In the genomic region with DNA sequence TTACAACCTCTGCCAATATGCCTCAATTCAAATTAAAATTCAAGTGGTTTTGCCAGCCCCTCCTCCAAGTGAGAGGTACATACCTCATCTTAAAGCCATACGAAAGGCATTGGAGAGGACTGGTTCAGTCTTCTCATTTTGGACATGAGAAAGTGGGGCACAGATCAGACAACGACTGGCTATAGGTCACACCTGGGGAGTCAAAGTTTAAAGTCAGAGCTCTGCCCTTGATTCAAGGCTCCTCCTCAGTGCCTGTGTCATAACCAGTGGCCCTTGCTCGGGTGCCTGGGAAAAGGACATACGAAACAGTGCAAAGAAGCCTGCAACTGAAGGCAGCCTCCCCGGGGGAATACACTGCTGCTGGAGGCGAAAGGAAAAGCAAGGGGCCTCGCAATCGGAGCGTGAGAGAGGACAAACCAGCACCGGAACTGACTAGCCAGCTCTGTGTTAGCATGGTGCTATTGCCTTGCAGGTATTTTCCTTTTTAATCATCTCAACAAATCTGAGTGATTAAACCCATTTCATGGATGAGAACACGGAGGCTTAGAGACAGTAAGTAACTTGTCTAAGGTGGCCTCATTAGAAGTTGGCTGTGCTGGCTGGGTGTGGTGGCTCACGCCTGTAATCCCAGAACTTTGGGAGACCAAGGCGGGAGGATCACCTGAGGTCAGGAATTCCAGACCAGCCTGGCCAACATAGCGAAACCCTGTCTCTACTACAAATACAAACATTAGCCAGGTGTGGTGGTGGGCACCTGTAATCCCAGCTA, we compare ENCODE assay signal across 11 cellular contexts. TPM values are rescaled to one million over a fixed set of nuclear protein-coding genes. Genes with fewer than 3 reads are reported as not detected.
DNase-seq lines count a peak whose midpoint lies in the region; ATAC-seq and TF ChIP-seq lines count a peak whose summit lies in the region.
"Had no signal": no experiment of that assay in that cellular context is flagged by ENCODE, and none has a peak within 500 bp of the region (broad histone marks: within the 10 kb centered on the region; RNA-seq: fewer than 3 reads in every experiment).

No MANE protein-coding gene starts in this region.

- peaks cover 26% of the 10 kb centered on the region for H3K4me1 Mint-ChIP-seq in WTC11
- peaks cover 31 to 34% (median 32%) of the 10 kb centered on the region in 3 donors for H3K4me1 Mint-ChIP-seq in naive B cell

- RAD21 ChIA-PET in HCT116 (lab: Charles Lee; ENCODE audit: low non-redundant PET in 1 of 2, low total read pairs in 2 of 2, uncharacterized antibody in 2 of 2, unreplicated experiment in 2 of 2), result interaction anchor here in 1 of 2 experiments (1.1 kb wide), 1 partner anchor 9 kb away, joined by 3 read pairs; no protein-coding TSS in a partner anchor

- H3K27me3 Mint-ChIP-seq in WTC11 (ENCODE audit: low read depth) (peaks cover 2% of the 10 kb centered on the region; the same call in 1 of the 2 replicates), naive B cell (peaks cover 4 to 7% (median 5%) of the 10 kb centered on the region in 3 donors)

- ATAC-seq in SK-N-SH treated with all-trans-retinoic acid at 6 μM for 48 hours (no peak), HCT116 (no peak), WTC11 (no peak), naive B cell (ENCODE audit: low read depth in 2 of 2) (no peak), HG02870 (IDR thresholded peaks at IDR 0.05; ENCODE audit: unreplicated experiment) (no peak), GM21723 (IDR thresholded peaks at IDR 0.05; ENCODE audit: unreplicated experiment) (no peak)

- H3K4me3 Mint-ChIP-seq in WTC11, result peak overlapping the region; percentile 94
- H3K4me3 Mint-ChIP-seq in naive B cell, result peak overlapping the region in 6 of 8 donors; percentile 16 to 98 (median 96)

- H3K27ac Mint-ChIP-seq in WTC11, result no peak overlapping the region
- peak overlapping the region in 2 of 6 donors; percentile 11 to 94 for H3K27ac Mint-ChIP-seq in naive B cell

- H3K27me3 ChIP-seq in SK-N-SH (ENCODE audit: insufficient read depth), result no peaks in the 10 kb centered on the region
- no peaks in the 10 kb centered on the region for H3K27me3 ChIP-seq in HCT116 (ENCODE audit: insufficient read depth, low read length)
- H3K27me3 ChIP-seq: adrenal gland had no signal

- H3K79me2 ChIP-seq in SK-N-SH (ENCODE audit: insufficient read depth), result peaks cover 39% of the 10 kb centered on the region
- H3K79me2 ChIP-seq in HCT116 (ENCODE audit: insufficient read depth, low read length), result peaks cover 40% of the 10 kb centered on the region

- H3K36me3 Mint-ChIP-seq in WTC11, result 0 out of 2 replicates have a peak, but pooled peaks cover 2% of the 10 kb centered on the region
- H3K36me3 Mint-ChIP-seq in naive B cell, result no peaks in the 10 kb centered on the region

- H3K9me3 ChIP-seq in SK-N-SH (no peaks in the 10 kb centered on the region), HCT116 (ENCODE audit: control insufficient read depth in 1 of 2, insufficient read depth in 1 of 2, low read depth in 1 of 2, low read length in 2 of 2) (no peaks in the 10 kb centered on the region)
- H3K9me3 ChIP-seq: adrenal gland had no signal

- H2AFZ ChIP-seq in SK-N-SH (ENCODE audit: low read depth) (peak overlapping the region; percentile 93; the same call in 1 of the 2 replicates), HCT116 (ENCODE audit: low read depth, low read length, poor library complexity, severe bottlenecking) (peak overlapping the region; percentile 65)

- 80% methylated on average over 12 of the region's 14 CpGs for WGBS in SK-N-SH (ENCODE audit: low lambda C conversion rate)

- TF ChIP-seq POLR2A in HCT116 (IDR thresholded peaks at IDR 0.05; ENCODE audit: borderline replicate concordance, extremely low read depth, insufficient read depth, insufficient read length), result no peak

- H3K36me3 ChIP-seq in SK-N-SH (replicated peaks in 1 of 2; ENCODE audit: control insufficient read depth in 1 of 2, insufficient read depth in 2 of 2, low read length in 1 of 2), result peaks cover 0 to 4% of the 10 kb centered on the region in 2 experiments
- H3K36me3 ChIP-seq in HCT116 (ENCODE audit: control insufficient read depth in 1 of 2, insufficient read depth in 2 of 2, low read length in 2 of 2), result peaks cover 0 to 5% of the 10 kb centered on the region in 2 experiments; a peak in 1 of 4 replicates
- H3K36me3 ChIP-seq: adrenal gland had no signal

- intact Hi-C loops in HCT116 (cut with micrococcal nuclease), result no loop called here

- no peaks in the 10 kb centered on the region for H3K9me2 ChIP-seq in SK-N-SH
- H3K9me2 ChIP-seq in HCT116 (ENCODE audit: insufficient read depth), result no peaks in the 10 kb centered on the region

- TF ChIP-seq CTCF in SK-N-SH (IDR thresholded peaks at IDR 0.05) (no peak), HCT116 (IDR thresholded peaks at IDR 0.05 in 2 of 3, conservative IDR thresholded peaks at IDR 0.05 in 1 of 3; ENCODE audit: borderline replicate concordance in 1 of 3, insufficient read depth in 1 of 3, low read depth in 2 of 3, low read length in 2 of 3) (no peak), WTC11 (IDR thresholded peaks at IDR 0.05) (no peak), foreskin fibroblast (IDR thresholded peaks at IDR 0.05; ENCODE audit: low read depth, low read length) (no peak)

- CTCF ChIA-PET in SK-N-SH (lab: Yijun Ruan, JAX), result interaction anchor here (1.3 to 1.6 kb wide), 2 partner anchors 10 to 241 kb away, joined by 4 to 11 read pairs; no protein-coding TSS in a partner anchor
- CTCF ChIA-PET in HCT116 (lab: Charles Lee), result interaction anchor here (1.9 kb wide), 1 partner anchor 10 kb away, joined by 7 read pairs; no protein-coding TSS in a partner anchor
- CTCF ChIA-PET in WTC11 (lab: Charles Lee), result interaction anchor here (1.1 to 3.1 kb wide), 4 partner anchors 10 to 290 kb away, joined by 3 to 39 read pairs (median 6); no protein-coding TSS in a partner anchor

- no peak for TF ChIP-seq EP300 in SK-N-SH (IDR thresholded peaks at IDR 0.05; ENCODE audit: borderline replicate concordance in 1 of 2, low read depth in 1 of 2, low read length in 1 of 2)

- H3K9ac ChIP-seq in SK-N-SH (no peak overlapping the region), HCT116 (ENCODE audit: low read length) (no peak overlapping the region; the same call in 1 of the 2 replicates)

- H3K4me3 ChIP-seq in SK-N-SH (ENCODE audit: low read depth in 2 of 2, low read length in 1 of 2) (no peak overlapping the region), HCT116 (replicated peaks in 1 of 2; ENCODE audit: low read depth in 1 of 2, low read length in 2 of 2) (no peak overlapping the region), foreskin fibroblast (ENCODE audit: low read depth in 1 of 2, low read length in 2 of 2) (no peak overlapping the region)

- H4K20me1 ChIP-seq in SK-N-SH (ENCODE audit: insufficient read depth), result peaks cover 5% of the 10 kb centered on the region; the same call in 1 of the 2 replicates
- H4K20me1 ChIP-seq in HCT116 (ENCODE audit: insufficient read depth), result peaks cover 9% of the 10 kb centered on the region; the same call in 1 of the 2 replicates

- H3K4me1 ChIP-seq in SK-N-SH (ENCODE audit: control insufficient read depth in 1 of 2, insufficient read depth in 2 of 2, low read depth in 1 of 2, low read length in 1 of 2) (peaks cover 6 to 9% of the 10 kb centered on the region in 2 experiments; a peak in 1 of 4 replicates), HCT116 (ENCODE audit: control insufficient read depth in 1 of 2, insufficient read depth in 2 of 2, low read length in 2 of 2) (peaks cover 0 to 20% of the 10 kb centered on the region in 2 experiments; a peak in 3 of 4 replicates)

- H3K27ac ChIP-seq in SK-N-SH (ENCODE audit: low read depth in 2 of 2, low read length in 1 of 2), result no peak overlapping the region
- no peak overlapping the region for H3K27ac ChIP-seq in HCT116 (ENCODE audit: low read depth, low read length)

- DNase-seq in SK-N-SH, result no peak
- DNase-seq in HCT116 (ENCODE audit: low read depth, low spot score), result no peak
- no peak for DNase-seq in WTC11 (ENCODE audit: low spot score)
- no peak for DNase-seq in naive B cell
- DNase-seq in foreskin fibroblast, result no peak
- DNase-seq: 8988T; stimulated activated naive CD4-positive, alpha-beta T cell treated with Interleukin-2 at 50 U/mL for 16 hours had no signal

- no peak for TF ChIP-seq RAD21 in SK-N-SH (IDR thresholded peaks at IDR 0.05; ENCODE audit: low read length)
- no peak for TF ChIP-seq RAD21 in HCT116 (IDR thresholded peaks at IDR 0.05; ENCODE audit: low read depth)

- H3K4me2 ChIP-seq in SK-N-SH (no peak overlapping the region), HCT116 (ENCODE audit: low read length) (peak overlapping the region; percentile 95; the same call in 1 of the 2 replicates)

- BruUV-seq in HCT116 (replicated peaks; lab: Mats Ljungman, UMichigan), result no TSS peak

- no peaks in the 10 kb centered on the region for H3K9me3 Mint-ChIP-seq in WTC11
- H3K9me3 Mint-ChIP-seq in naive B cell, result no peaks in the 10 kb centered on the region

- POLR2A ChIA-PET in SK-N-SH (lab: Yijun Ruan, JAX), result no interaction called here
- POLR2A ChIA-PET in HCT116 (lab: Charles Lee), result interaction anchor here (1.2 kb wide), 1 partner anchor 24 kb away, joined by 4 read pairs; no protein-coding TSS in a partner anchor
- POLR2A ChIA-PET in WTC11 (lab: Charles Lee), result no interaction called here

- peaks cover 3% of the 10 kb centered on the region for H3F3A ChIP-seq in SK-N-SH (replicated peaks; ENCODE audit: insufficient read depth)

TF ChIP-seq in SK-N-SH, 30 proteins besides CTCF, POLR2A, EP300 and RAD21 (continues in another document):
- TF ChIP-seq FOXM1 (IDR thresholded peaks at IDR 0.05; ENCODE audit: low read depth), result no peak
- TF ChIP-seq JUND (IDR thresholded peaks at IDR 0.05), result no peak
- no peak for TF ChIP-seq MEF2A (IDR thresholded peaks at IDR 0.05; ENCODE audit: borderline replicate concordance, low read depth)

TF ChIP-seq in HCT116, 20 proteins besides CTCF, POLR2A, EP300 and RAD21 (continues in another document):
- TF ChIP-seq, protein P1, sequence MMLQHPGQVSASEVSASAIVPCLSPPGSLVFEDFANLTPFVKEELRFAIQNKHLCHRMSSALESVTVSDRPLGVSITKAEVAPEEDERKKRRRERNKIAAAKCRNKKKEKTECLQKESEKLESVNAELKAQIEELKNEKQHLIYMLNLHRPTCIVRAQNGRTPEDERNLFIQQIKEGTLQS (IDR thresholded peaks at IDR 0.05), result no peak
- TF ChIP-seq CBX3 (IDR thresholded peaks at IDR 0.05; ENCODE audit: low read depth) (no peak), SRF (IDR thresholded peaks at IDR 0.05; ENCODE audit: low read depth) (no peak)

TF ChIP-seq in WTC11, 78 proteins besides CTCF, POLR2A, EP300 and RAD21 (continues in another document):
- TF ChIP-seq, protein P2, sequence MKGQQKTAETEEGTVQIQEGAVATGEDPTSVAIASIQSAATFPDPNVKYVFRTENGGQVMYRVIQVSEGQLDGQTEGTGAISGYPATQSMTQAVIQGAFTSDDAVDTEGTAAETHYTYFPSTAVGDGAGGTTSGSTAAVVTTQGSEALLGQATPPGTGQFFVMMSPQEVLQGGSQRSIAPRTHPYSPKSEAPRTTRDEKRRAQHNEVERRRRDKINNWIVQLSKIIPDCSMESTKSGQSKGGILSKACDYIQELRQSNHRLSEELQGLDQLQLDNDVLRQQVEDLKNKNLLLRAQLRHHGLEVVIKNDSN (CRISPR knock-in tag; IDR thresholded peaks at IDR 0.05), result no peak

RNA-seq across cellular contexts. Expression of a gene that starts 1.1 kb away (rescaled TPM):
- polyA plus RNA-seq in SK-N-SH (2012; rRNA removed) (4.5 and 5.2 TPM in 2 replicates), naive B cell (ENCODE audit: low read depth in 6 of 6) (10 to 100 TPM in 2 of 6 donors, 1 to 10 TPM in 4; 8.3 to 11.9 (median 9.3) TPM)
- polyA plus RNA-seq in SK-N-SH (2012; cell fraction: cytosol; rRNA removed), result 5.5 and 6.2 TPM in 2 replicates
- polyA plus RNA-seq in SK-N-SH (2012; cell fraction: nucleus; rRNA removed), result 4.6 and 9.0 TPM in 2 replicates
- total RNA-seq in HCT116 (2021; ENCODE audit: unreplicated experiment) (40.3 TPM), WTC11 (2021) (35.2 to 39.5 TPM (median 36.5 TPM) in 3 replicates)
- 8.9 and 11.1 TPM in 2 replicates for polyA plus RNA-seq in HCT116 (2012)
